ENCODE assay signal across 20 cellular contexts in the genomic region with DNA sequence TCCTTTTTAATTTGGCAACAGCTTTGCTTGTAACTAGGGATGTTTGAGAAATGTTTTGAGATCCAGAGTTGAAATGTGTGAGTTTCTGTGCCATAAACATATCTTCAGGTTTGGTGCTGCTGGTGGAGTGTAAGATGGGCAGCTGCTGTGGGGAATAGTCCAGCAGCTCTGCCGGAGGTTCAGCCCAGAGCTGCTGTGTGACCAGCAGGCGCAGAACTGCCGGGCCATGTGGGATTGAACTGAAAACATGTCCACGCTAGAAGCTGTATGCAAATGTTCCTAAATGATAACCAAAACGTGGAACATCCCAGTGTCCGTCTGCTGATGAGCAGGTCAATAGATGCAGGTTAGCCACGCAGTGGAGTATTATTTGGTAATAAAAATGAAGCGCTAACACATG.
A peak's percentile ranks its signal among the peaks of the same experiment; 100 is the strongest.
DNase-seq lines count a peak whose midpoint lies in the region; ATAC-seq, FAIRE-seq and TF ChIP-seq lines count a peak whose summit lies in the region.
"Had no signal": no experiment of that assay in that cellular context is flagged by ENCODE, and none has a peak within 500 bp of the region (broad histone marks: within the 10 kb centered on the region; RNA-seq: fewer than 3 reads in every experiment).

No MANE protein-coding gene starts in this region.

- TF ChIP-seq EP300 in GM12878 (IDR thresholded peaks at IDR 0.05; ENCODE audit: borderline replicate concordance in 1 of 2, control insufficient read depth in 1 of 2, low read depth in 2 of 2, low read length in 2 of 2), result no peak

- RAD21 ChIA-PET in GM12878 (lab: Charles Lee; ENCODE audit: unreplicated experiment), result no interaction called here

- H3K9ac ChIP-seq in GM12878 (ENCODE audit: control insufficient read depth, insufficient read depth, low read length), result no peak overlapping the region

- H3K4me1 ChIP-seq in GM12878 (ENCODE audit: control insufficient read depth, insufficient read depth, low read length), result no peaks in the 10 kb centered on the region

- no peak overlapping the region for H2AFZ ChIP-seq in GM12878 (ENCODE audit: control insufficient read depth, low read depth, low read length)

- H3K27me3 ChIP-seq in GM12878 (replicated peaks in 1 of 2; ENCODE audit: control insufficient read depth in 2 of 2, insufficient read depth in 2 of 2, low read length in 1 of 2), result no peaks in the 10 kb centered on the region

- in situ Hi-C loops in GM12878 (cut with MboI), result no loop called here
- in situ Hi-C loops in KBM-7 (cut with MboI; ENCODE audit: low pct_unique_long_range_greater_than_20kb, low sequenced_read_pairs), result no loop called here

- FAIRE-seq in GM12878 (lab: Jason Lieb, UNC), result no peak
- FAIRE-seq: D721Med, GM19239, H1 had no signal

- H3K36me3 ChIP-seq in GM12878 (ENCODE audit: control insufficient read depth in 2 of 2, insufficient read depth in 2 of 2, low read length in 1 of 2), result peaks cover 26 to 37% of the 10 kb centered on the region in 2 experiments

- WGBS in GM12878 (ENCODE audit: insufficient coverage, insufficient replicate concordance, low lambda C conversion rate, missing lambda C conversion rate), result 99% methylated on average over 8 of the region's 8 CpGs

- TF ChIP-seq CTCF in GM12878 (IDR thresholded peaks at IDR 0.05 in 2 of 3, conservative IDR thresholded peaks at IDR 0.05 in 1 of 3; ENCODE audit: control insufficient read depth in 2 of 3, extremely low read depth in 1 of 3, insufficient read depth in 1 of 3, low read depth in 3 of 3, low read length in 3 of 3), result no peak

- BruUV-seq in GM12878 (replicated peaks; lab: Mats Ljungman, UMichigan), result no TSS peak

- CTCF ChIA-PET in GM12878 (lab: Yijun Ruan, JAX), result interaction anchor here (1.2 kb wide), 1 partner anchor 11 kb away, joined by 4 read pairs; no protein-coding TSS in a partner anchor

- no peak overlapping the region for H3K4me2 ChIP-seq in GM12878 (ENCODE audit: control insufficient read depth, insufficient read depth)

- intact Hi-C loops in GM12878 (cut with micrococcal nuclease; ENCODE audit: unreplicated experiment), result no loop called here
- intact Hi-C loops in posterior vena cava (cut with DNase I), result no loop called here

- POLR2A ChIA-PET in GM12878 (lab: Charles Lee), result interaction anchor here (0.5 kb wide), 1 partner anchor 827 kb away, joined by 4 read pairs; no protein-coding TSS in a partner anchor

- no peaks in the 10 kb centered on the region for H4K20me1 ChIP-seq in GM12878 (ENCODE audit: control insufficient read depth, insufficient read depth)

- no peak for ATAC-seq in GM12878
- ATAC-seq: HCT116 had no signal

- no peak for TF ChIP-seq RAD21 in GM12878 (IDR thresholded peaks at IDR 0.05; ENCODE audit: insufficient read depth, low read depth, low read length)

- no peaks in the 10 kb centered on the region for H3K79me2 ChIP-seq in GM12878 (ENCODE audit: control insufficient read depth, insufficient read depth, low read length)

- no peak overlapping the region for H3K4me3 ChIP-seq in GM12878

- SMC1A ChIA-PET in GM12878 (lab: Charles Lee; ENCODE audit: uncharacterized antibody, unreplicated experiment), result interaction anchor here (0.8 kb wide), 1 partner anchor 49 kb away, joined by 3 read pairs; no protein-coding TSS in a partner anchor

- no peak overlapping the region for H3K27ac ChIP-seq in GM12878 (ENCODE audit: control insufficient read depth, insufficient read depth)

- no peaks in the 10 kb centered on the region for H3K9me3 ChIP-seq in GM12878 (replicated peaks; ENCODE audit: control insufficient read depth, insufficient read depth, low read length)

- no peak for TF ChIP-seq POLR2A in GM12878 (IDR thresholded peaks at IDR 0.05; ENCODE audit: low read depth, low read length)

- DNase-seq in activated effector memory CD4-positive, alpha-beta T cell treated with anti-CD3 and anti-CD28 coated beads, Interleukin-2, amount 50 U/mL, for 16 hours, result peak; percentile 28
- DNase-seq in activated effector memory CD4-positive, alpha-beta T cell treated with Interleukin-2 at 50 U/mL for 16 hours, result no peak
- DNase-seq in GM12878 (ENCODE audit: low read depth, low spot score) (no peak), posterior vena cava (ENCODE audit: low spot score) (peak; percentile 32), KBM-7 (no peak), SW 1271 (lab: John Stamatoyannopoulos, UW) (no peak)
- DNase-seq in activated naive CD4-positive, alpha-beta T cell (lab: John Stamatoyannopoulos, UW), result no peak
- DNase-seq: DMS53, GDM1, Kasumi-1, NCI-H1694, NCI-H2081 treated with DMSO at 0.1 percent for 48 hours, NCI-H2171 treated with DMSO at 0.1 percent for 48 hours, NCI-H524 treated with DMSO at 0.1 percent for 48 hours, NCI-H82, OCI-M1 had no signal

TF ChIP-seq in GM12878, 131 proteins besides CTCF, POLR2A, EP300 and RAD21:
- TF ChIP-seq RELA (IDR thresholded peaks at IDR 0.05; ENCODE audit: borderline replicate concordance, partially characterized antibody) (no peak), NRF1 (conservative IDR thresholded peaks at IDR 0.05; ENCODE audit: low read depth, low read length) (no peak), RFX5 (IDR thresholded peaks at IDR 0.05; ENCODE audit: low read depth, low read length) (no peak), FOXK2 (IDR thresholded peaks at IDR 0.05) (0 out of 2 replicates have a peak, but pooled peaks have one; percentile 15), KDM1A (IDR thresholded peaks at IDR 0.05; ENCODE audit: borderline replicate concordance) (no peak)
- TF ChIP-seq, protein P1, sequence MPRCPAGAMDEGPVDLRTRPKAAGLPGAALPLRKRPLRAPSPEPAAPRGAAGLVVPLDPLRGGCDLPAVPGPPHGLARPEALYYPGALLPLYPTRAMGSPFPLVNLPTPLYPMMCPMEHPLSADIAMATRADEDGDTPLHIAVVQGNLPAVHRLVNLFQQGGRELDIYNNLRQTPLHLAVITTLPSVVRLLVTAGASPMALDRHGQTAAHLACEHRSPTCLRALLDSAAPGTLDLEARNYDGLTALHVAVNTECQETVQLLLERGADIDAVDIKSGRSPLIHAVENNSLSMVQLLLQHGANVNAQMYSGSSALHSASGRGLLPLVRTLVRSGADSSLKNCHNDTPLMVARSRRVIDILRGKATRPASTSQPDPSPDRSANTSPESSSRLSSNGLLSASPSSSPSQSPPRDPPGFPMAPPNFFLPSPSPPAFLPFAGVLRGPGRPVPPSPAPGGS (IDR thresholded peaks at IDR 0.05; ENCODE audit: borderline replicate concordance, insufficient read depth, low read depth, low read length, poor library complexity, severe bottlenecking), result no peak

Comparison
In these comparisons a context has a peak if more than half of its experiments do, and no peak if none do; other contexts are left out.
1. DNase-seq: peak in activated effector memory CD4-positive, alpha-beta T cell treated with anti-CD3 and anti-CD28 coated beads, Interleukin-2, amount 50 U/mL, for 16 hours (single experiment) and posterior vena cava (single experiment); none in activated effector memory CD4-positive, alpha-beta T cell treated with Interleukin-2 at 50 U/mL for 16 hours (single experiment), GM12878 (single experiment), KBM-7 (single experiment), activated naive CD4-positive, alpha-beta T cell (0 of 4) and SW 1271 (0 of 2).